8 cellular contexts compared by ENCODE assay signal in genomic region chr10:71747808-71748523, GRCh38. TPM values are rescaled to one million over a fixed set of nuclear protein-coding genes. Genes with fewer than 3 reads are reported as not detected.
DNase-seq lines count a peak whose midpoint lies in the region; ATAC-seq and TF ChIP-seq lines count a peak whose summit lies in the region.

No MANE protein-coding gene starts in this region.

- peak; percentile 50 for ATAC-seq in GM18511 (IDR thresholded peaks at IDR 0.05; ENCODE audit: unreplicated experiment)
- ATAC-seq in GM21423 (IDR thresholded peaks at IDR 0.05; ENCODE audit: unreplicated experiment) = no peak

- H3K4me1 ChIP-seq in cardiac muscle cell (ENCODE audit: low read depth) (peaks cover 24% of the 10 kb centered on the region), skeletal muscle tissue (ENCODE audit: control insufficient read depth in 3 of 3, insufficient read depth in 3 of 3, low read length in 3 of 3) (peaks cover 58 to 68% (median 60%) of the 10 kb centered on the region in 3 donors)

- H3K9me3 ChIP-seq in cardiac muscle cell (ENCODE audit: low read depth) (no peaks in the 10 kb centered on the region), skeletal muscle tissue (ENCODE audit: control insufficient read depth in 3 of 3, low read length in 3 of 3) (no peaks in the 10 kb centered on the region)

- no peaks in the 10 kb centered on the region for H3K27me3 ChIP-seq in cardiac muscle cell
- H3K27me3 ChIP-seq in skeletal muscle tissue (ENCODE audit: control insufficient read depth in 3 of 3, insufficient read depth in 3 of 3, low read length in 3 of 3) = no peaks in the 10 kb centered on the region

- DNase-seq in RPMI8226 = peak; percentile 30
- no peak for DNase-seq in cardiac muscle cell (ENCODE audit: low read depth in 1 of 2, low spot score in 1 of 2)
- DNase-seq in NCI-H2227 (lab: John Stamatoyannopoulos, UW; ENCODE audit: unreplicated experiment) = no peak
- no peak for DNase-seq in NCI-H345 treated with DMSO at 0.1 percent for 48 hours (lab: John Stamatoyannopoulos, UW; ENCODE audit: unreplicated experiment)
- DNase-seq in AG08395 (ENCODE audit: low spot score) = no peak

- no peak for TF ChIP-seq CTCF in cardiac muscle cell (IDR thresholded peaks at IDR 0.05; ENCODE audit: low read depth, low read length)

- H3K27ac ChIP-seq in cardiac muscle cell (peak overlapping the region; percentile 86), skeletal muscle tissue (ENCODE audit: low read depth, low read length) (peak overlapping the region; percentile 67)

- H3K4me3 ChIP-seq in cardiac muscle cell (no peak overlapping the region), skeletal muscle tissue (ENCODE audit: low read length in 3 of 3) (no peak overlapping the region)

- H3K36me3 ChIP-seq in cardiac muscle cell = no peaks in the 10 kb centered on the region
- peaks cover 5 to 17% (median 15%) of the 10 kb centered on the region in 3 donors for H3K36me3 ChIP-seq in skeletal muscle tissue (ENCODE audit: control insufficient read depth in 3 of 3, insufficient read depth in 3 of 3, low read length in 3 of 3)

- peak overlapping the region in 2 of 3 donors; percentile 10 to 40 for H3K9ac ChIP-seq in skeletal muscle tissue (ENCODE audit: low read depth in 1 of 3, low read length in 3 of 3)

RNA-seq across cellular contexts. Expression of gene VSIR, which starts 25.4 kb away (rescaled TPM):
- total RNA-seq in cardiac muscle cell (1.3 and 1.7 TPM in 2 replicates), skeletal muscle tissue (13.6 TPM)
- polyA plus RNA-seq in cardiac muscle cell = 1.5 and 1.8 TPM in 2 replicates

RNA-seq across cellular contexts. Expression of gene C10orf105, which starts 28.4 kb away (rescaled TPM):
- total RNA-seq in cardiac muscle cell = 0.03 TPM in 1 of 2 replicates, not detected in the other
- polyA plus RNA-seq in cardiac muscle cell = 0.85 TPM in 1 of 2 replicates, not detected in the other
- not detected for total RNA-seq in skeletal muscle tissue
